In the genomic region with DNA sequence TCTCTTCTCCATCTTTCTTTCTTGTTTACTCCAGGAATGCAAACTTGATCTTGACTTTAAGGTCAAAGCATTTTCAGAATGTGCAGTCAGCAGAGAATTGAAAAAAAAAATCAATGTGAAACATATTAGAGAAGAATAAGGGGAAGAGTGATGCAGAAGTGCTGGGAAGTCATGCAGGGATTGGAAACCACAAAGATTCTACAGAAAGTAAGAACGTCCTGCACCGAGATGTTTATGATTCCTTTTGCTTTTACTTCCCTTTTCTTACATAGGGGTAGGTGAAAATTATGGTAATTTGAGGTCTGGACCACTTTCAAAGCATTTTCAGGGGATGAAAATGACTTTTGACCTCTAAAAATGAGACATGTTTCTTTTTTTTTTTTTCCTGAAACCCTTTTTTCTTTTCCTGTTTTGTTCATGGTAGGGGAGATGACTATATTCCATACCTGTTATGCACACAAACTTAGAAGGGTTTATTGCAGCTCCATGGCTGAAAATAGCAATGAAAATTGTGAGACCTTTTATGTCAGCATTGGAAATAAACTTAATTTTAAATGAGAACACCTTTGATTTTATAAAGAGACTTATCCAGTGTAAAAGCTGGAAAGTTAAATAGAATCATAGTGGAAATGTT, we compare ENCODE assay signal across 8 cellular contexts.
DNase-seq lines count a peak whose midpoint lies in the region; ATAC-seq and TF ChIP-seq lines count a peak whose summit lies in the region.

No MANE protein-coding gene starts in this region.

- no peaks in the 10 kb centered on the region for H3K36me3 ChIP-seq in uterus

- no peaks in the 10 kb centered on the region for H3K9me3 Mint-ChIP-seq in activated naive CD4-positive, alpha-beta T cell treated with anti-CD3 and anti-CD28 coated beads for 36 hours
- no peaks in the 10 kb centered on the region for H3K9me3 Mint-ChIP-seq in activated T-helper 17 cell treated with anti-CD3 and anti-CD28 coated beads, Interleukin-2, amount 50 U/mL, for 72 hours

- 75% methylated on average over 2 of the region's 2 CpGs for WGBS in right cardiac atrium

- CTCF ChIA-PET in activated naive CD4-positive, alpha-beta T cell treated with anti-CD3 and anti-CD28 coated beads for 36 hours (lab: Charles Lee), result interaction anchor here (0.7 kb wide), 1 partner anchor 9 kb away, joined by 3 read pairs; no protein-coding TSS in a partner anchor

- DNase-seq in activated naive CD4-positive, alpha-beta T cell treated with anti-CD3 and anti-CD28 coated beads for 36 hours, result peak; percentile 19
- no peak for DNase-seq in activated naive CD4-positive, alpha-beta T cell (lab: John Stamatoyannopoulos, UW)
- DNase-seq in uterus (no peak), right cardiac atrium (no peak), SHP77 (lab: John Stamatoyannopoulos, UW) (no peak), SW 1271 (lab: John Stamatoyannopoulos, UW) (no peak)

- H3K9me3 ChIP-seq in uterus, result no peaks in the 10 kb centered on the region
- H3K9me3 ChIP-seq in right cardiac atrium (ENCODE audit: control insufficient read depth, low read length), result no peaks in the 10 kb centered on the region

- ATAC-seq in HG03097 (IDR thresholded peaks at IDR 0.05; ENCODE audit: low FRiP score, unreplicated experiment), result peak; percentile 76
- ATAC-seq in activated T-helper 17 cell treated with anti-CD3 and anti-CD28 coated beads, Interleukin-2, amount 50 U/mL, for 72 hours (replicated peaks), result peak; percentile 86
- no peak for ATAC-seq in right cardiac atrium

- H3K4me3 ChIP-seq in uterus (no peak overlapping the region), right cardiac atrium (ENCODE audit: low read length) (no peak overlapping the region)

- no peak for TF ChIP-seq POLR2A in uterus (IDR thresholded peaks at IDR 0.05)

- H3K27me3 ChIP-seq in uterus (no peaks in the 10 kb centered on the region), right cardiac atrium (ENCODE audit: control insufficient read depth, insufficient read depth) (no peaks in the 10 kb centered on the region)

- H3K4me1 ChIP-seq in uterus (no peaks in the 10 kb centered on the region), right cardiac atrium (ENCODE audit: control insufficient read depth, insufficient read depth, low read length) (peaks cover 15% of the 10 kb centered on the region)

- intact Hi-C loops in activated naive CD4-positive, alpha-beta T cell treated with anti-CD3 and anti-CD28 coated beads for 36 hours (cut with micrococcal nuclease), result loop anchor here (1.0 kb wide), 1 partner anchor 8 kb away; no protein-coding TSS in a partner anchor
- intact Hi-C loops in uterus (cut with DNase I; ENCODE audit: low total_unique reads), result no loop called here
- intact Hi-C loops in right cardiac atrium (cut with DNase I), result no loop called here

- H3K4me1 Mint-ChIP-seq in activated naive CD4-positive, alpha-beta T cell treated with anti-CD3 and anti-CD28 coated beads for 36 hours (ENCODE audit: low read depth), result peaks cover 19% of the 10 kb centered on the region
- peaks cover 7% of the 10 kb centered on the region for H3K4me1 Mint-ChIP-seq in activated T-helper 17 cell treated with anti-CD3 and anti-CD28 coated beads, Interleukin-2, amount 50 U/mL, for 72 hours

- H3K27ac ChIP-seq in uterus, result peak overlapping the region; percentile 8 to 20
- H3K27ac ChIP-seq in right cardiac atrium (ENCODE audit: low read length), result no peak overlapping the region

- no peaks in the 10 kb centered on the region for H3K27me3 Mint-ChIP-seq in activated naive CD4-positive, alpha-beta T cell treated with anti-CD3 and anti-CD28 coated beads for 36 hours (ENCODE audit: low read depth)
- no peaks in the 10 kb centered on the region for H3K27me3 Mint-ChIP-seq in activated T-helper 17 cell treated with anti-CD3 and anti-CD28 coated beads, Interleukin-2, amount 50 U/mL, for 72 hours

- no peak for TF ChIP-seq CTCF in uterus (IDR thresholded peaks at IDR 0.05)

- no peak overlapping the region for H3K4me3 Mint-ChIP-seq in activated naive CD4-positive, alpha-beta T cell treated with anti-CD3 and anti-CD28 coated beads for 36 hours
- peak overlapping the region; percentile 16 for H3K4me3 Mint-ChIP-seq in activated T-helper 17 cell treated with anti-CD3 and anti-CD28 coated beads, Interleukin-2, amount 50 U/mL, for 72 hours

- peak overlapping the region; percentile 44 for H3K27ac Mint-ChIP-seq in activated naive CD4-positive, alpha-beta T cell treated with anti-CD3 and anti-CD28 coated beads for 36 hours
- H3K27ac Mint-ChIP-seq in activated T-helper 17 cell treated with anti-CD3 and anti-CD28 coated beads, Interleukin-2, amount 50 U/mL, for 72 hours, result peak overlapping the region; percentile 57

- H3K36me3 Mint-ChIP-seq in activated naive CD4-positive, alpha-beta T cell treated with anti-CD3 and anti-CD28 coated beads for 36 hours (ENCODE audit: low read depth), result peaks cover 3% of the 10 kb centered on the region
- H3K36me3 Mint-ChIP-seq in activated T-helper 17 cell treated with anti-CD3 and anti-CD28 coated beads, Interleukin-2, amount 50 U/mL, for 72 hours (ENCODE audit: low read depth), result no peaks in the 10 kb centered on the region

Comparison
In these comparisons a context has a peak if more than half of its experiments do, and no peak if none do; other contexts are left out.
1. ATAC-seq: peak in HG03097 (single experiment) and activated T-helper 17 cell treated with anti-CD3 and anti-CD28 coated beads, Interleukin-2, amount 50 U/mL, for 72 hours (single experiment); none in right cardiac atrium (0 of 2).